Comparison of ENCODE assay signal across 1 cellular context in genomic region chr2:1823187-1824169, GRCh38.
TF ChIP-seq lines count a peak whose summit lies in the region.

No MANE protein-coding gene starts in this region.

TF ChIP-seq in SK-N-SH, 30 proteins besides CTCF, POLR2A, EP300 and RAD21 (continued from another document):
- no peak for TF ChIP-seq PBX3 (IDR thresholded peaks at IDR 0.05)
- no peak for TF ChIP-seq JUND (IDR thresholded peaks at IDR 0.05)
